1 cellular context compared by ENCODE assay signal in the genomic region with DNA sequence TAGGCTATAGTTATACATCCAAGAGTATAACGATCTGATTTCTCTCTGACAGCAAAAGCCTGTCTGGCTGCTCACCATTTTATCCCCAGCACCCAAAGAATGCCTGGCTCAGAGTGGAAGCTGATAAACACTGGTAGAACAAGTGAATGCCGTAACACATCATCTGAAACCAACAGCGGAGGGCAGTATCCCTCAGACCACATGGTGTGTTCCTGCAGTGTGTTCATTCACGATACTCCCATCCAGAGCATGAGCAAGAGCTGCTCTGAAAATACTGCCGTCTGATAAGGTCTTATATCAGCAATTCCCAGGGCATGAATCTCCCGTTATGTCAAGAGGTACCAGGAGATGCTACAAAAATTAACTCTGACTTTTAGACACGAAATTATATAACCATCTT.
TF ChIP-seq lines count a peak whose summit lies in the region.

No MANE protein-coding gene starts in this region.

TF ChIP-seq in K562, 482 proteins besides CTCF, POLR2A, EP300 and RAD21 (continued from another document and continues in another):
- TF ChIP-seq, protein P1, sequence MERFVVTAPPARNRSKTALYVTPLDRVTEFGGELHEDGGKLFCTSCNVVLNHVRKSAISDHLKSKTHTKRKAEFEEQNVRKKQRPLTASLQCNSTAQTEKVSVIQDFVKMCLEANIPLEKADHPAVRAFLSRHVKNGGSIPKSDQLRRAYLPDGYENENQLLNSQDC (CRISPR knock-in tag; IDR thresholded peaks at IDR 0.05) = no peak
- TF ChIP-seq NFE2 (IDR thresholded peaks at IDR 0.05; ENCODE audit: low read depth) (no peak), SAFB (IDR thresholded peaks at IDR 0.05; ENCODE audit: borderline replicate concordance, low read depth, low read length) (no peak), PHF8 (IDR thresholded peaks at IDR 0.05; ENCODE audit: borderline replicate concordance, low read length) (no peak), DACH1 (IDR thresholded peaks at IDR 0.05; ENCODE audit: partially characterized antibody) (no peak), ZNF23 (CRISPR knock-in tag; IDR thresholded peaks at IDR 0.05) (no peak), ZNF408 (CRISPR knock-in tag; IDR thresholded peaks at IDR 0.05; ENCODE audit: low read depth) (no peak), SRSF7 (optimal IDR thresholded peaks at IDR 0.05; ENCODE audit: low read depth, low read length) (no peak), ZFP1 (CRISPR knock-in tag; IDR thresholded peaks at IDR 0.05) (no peak), ASH1L (IDR thresholded peaks at IDR 0.05; ENCODE audit: borderline replicate concordance, low read depth, partially characterized antibody) (no peak), ZNF316 (IDR thresholded peaks at IDR 0.05) (no peak), NR4A1 (CRISPR knock-in tag; IDR thresholded peaks at IDR 0.05) (no peak), NR4A1 (tag; IDR thresholded peaks at IDR 0.05) (no peak), ZNF76 (CRISPR knock-in tag; IDR thresholded peaks at IDR 0.05; ENCODE audit: borderline replicate concordance) (no peak), LARP7 (IDR thresholded peaks at IDR 0.05) (no peak), ZNF217 (CRISPR knock-in tag; IDR thresholded peaks at IDR 0.05) (no peak)
- TF ChIP-seq, protein P2, sequence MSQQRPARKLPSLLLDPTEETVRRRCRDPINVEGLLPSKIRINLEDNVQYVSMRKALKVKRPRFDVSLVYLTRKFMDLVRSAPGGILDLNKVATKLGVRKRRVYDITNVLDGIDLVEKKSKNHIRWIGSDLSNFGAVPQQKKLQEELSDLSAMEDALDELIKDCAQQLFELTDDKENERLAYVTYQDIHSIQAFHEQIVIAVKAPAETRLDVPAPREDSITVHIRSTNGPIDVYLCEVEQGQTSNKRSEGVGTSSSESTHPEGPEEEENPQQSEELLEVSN (IDR thresholded peaks at IDR 0.05; ENCODE audit: borderline replicate concordance in 1 of 2, extremely low read depth in 1 of 2, insufficient read depth in 1 of 2, insufficient read length in 1 of 2, low read depth in 1 of 2, low read length in 1 of 2, poor library complexity in 1 of 2, severe bottlenecking in 1 of 2) = no peak
- TF ChIP-seq, protein P3, sequence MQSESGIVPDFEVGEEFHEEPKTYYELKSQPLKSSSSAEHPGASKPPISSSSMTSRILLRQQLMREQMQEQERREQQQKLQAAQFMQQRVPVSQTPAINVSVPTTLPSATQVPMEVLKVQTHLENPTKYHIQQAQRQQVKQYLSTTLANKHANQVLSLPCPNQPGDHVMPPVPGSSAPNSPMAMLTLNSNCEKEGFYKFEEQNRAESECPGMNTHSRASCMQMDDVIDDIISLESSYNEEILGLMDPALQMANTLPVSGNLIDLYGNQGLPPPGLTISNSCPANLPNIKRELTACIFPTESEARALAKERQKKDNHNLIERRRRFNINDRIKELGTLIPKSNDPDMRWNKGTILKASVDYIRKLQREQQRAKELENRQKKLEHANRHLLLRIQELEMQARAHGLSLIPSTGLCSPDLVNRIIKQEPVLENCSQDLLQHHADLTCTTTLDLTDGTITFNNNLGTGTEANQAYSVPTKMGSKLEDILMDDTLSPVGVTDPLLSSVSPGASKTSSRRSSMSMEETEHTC (IDR thresholded peaks at IDR 0.05) = no peak
- TF ChIP-seq, protein P4, sequence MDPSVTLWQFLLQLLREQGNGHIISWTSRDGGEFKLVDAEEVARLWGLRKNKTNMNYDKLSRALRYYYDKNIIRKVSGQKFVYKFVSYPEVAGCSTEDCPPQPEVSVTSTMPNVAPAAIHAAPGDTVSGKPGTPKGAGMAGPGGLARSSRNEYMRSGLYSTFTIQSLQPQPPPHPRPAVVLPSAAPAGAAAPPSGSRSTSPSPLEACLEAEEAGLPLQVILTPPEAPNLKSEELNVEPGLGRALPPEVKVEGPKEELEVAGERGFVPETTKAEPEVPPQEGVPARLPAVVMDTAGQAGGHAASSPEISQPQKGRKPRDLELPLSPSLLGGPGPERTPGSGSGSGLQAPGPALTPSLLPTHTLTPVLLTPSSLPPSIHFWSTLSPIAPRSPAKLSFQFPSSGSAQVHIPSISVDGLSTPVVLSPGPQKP (CRISPR knock-in tag; IDR thresholded peaks at IDR 0.05) = no peak
- TF ChIP-seq, protein P5, sequence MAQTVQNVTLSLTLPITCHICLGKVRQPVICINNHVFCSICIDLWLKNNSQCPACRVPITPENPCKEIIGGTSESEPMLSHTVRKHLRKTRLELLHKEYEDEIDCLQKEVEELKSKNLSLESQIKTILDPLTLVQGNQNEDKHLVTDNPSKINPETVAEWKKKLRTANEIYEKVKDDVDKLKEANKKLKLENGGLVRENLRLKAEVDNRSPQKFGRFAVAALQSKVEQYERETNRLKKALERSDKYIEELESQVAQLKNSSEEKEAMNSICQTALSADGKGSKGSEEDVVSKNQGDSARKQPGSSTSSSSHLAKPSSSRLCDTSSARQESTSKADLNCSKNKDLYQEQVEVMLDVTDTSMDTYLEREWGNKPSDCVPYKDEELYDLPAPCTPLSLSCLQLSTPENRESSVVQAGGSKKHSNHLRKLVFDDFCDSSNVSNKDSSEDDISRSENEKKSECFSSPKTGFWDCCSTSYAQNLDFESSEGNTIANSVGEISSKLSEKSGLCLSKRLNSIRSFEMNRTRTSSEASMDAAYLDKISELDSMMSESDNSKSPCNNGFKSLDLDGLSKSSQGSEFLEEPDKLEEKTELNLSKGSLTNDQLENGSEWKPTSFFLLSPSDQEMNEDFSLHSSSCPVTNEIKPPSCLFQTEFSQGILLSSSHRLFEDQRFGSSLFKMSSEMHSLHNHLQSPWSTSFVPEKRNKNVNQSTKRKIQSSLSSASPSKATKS (CRISPR knock-in tag; IDR thresholded peaks at IDR 0.05) = no peak
- TF ChIP-seq, protein P6, sequence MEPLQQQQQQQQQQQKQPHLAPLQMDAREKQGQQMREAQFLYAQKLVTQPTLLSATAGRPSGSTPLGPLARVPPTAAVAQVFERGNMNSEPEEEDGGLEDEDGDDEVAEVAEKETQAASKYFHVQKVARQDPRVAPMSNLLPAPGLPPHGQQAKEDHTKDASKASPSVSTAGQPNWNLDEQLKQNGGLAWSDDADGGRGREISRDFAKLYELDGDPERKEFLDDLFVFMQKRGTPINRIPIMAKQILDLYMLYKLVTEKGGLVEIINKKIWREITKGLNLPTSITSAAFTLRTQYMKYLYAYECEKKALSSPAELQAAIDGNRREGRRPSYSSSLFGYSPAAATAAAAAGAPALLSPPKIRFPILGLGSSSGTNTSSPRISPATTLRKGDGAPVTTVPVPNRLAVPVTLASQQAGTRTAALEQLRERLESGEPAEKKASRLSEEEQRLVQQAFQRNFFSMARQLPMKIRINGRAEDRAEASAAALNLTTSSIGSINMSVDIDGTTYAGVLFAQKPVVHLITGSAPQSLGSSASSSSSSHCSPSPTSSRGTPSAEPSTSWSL (CRISPR knock-in tag; IDR thresholded peaks at IDR 0.05; ENCODE audit: borderline replicate concordance) = no peak
- TF ChIP-seq, protein P7, sequence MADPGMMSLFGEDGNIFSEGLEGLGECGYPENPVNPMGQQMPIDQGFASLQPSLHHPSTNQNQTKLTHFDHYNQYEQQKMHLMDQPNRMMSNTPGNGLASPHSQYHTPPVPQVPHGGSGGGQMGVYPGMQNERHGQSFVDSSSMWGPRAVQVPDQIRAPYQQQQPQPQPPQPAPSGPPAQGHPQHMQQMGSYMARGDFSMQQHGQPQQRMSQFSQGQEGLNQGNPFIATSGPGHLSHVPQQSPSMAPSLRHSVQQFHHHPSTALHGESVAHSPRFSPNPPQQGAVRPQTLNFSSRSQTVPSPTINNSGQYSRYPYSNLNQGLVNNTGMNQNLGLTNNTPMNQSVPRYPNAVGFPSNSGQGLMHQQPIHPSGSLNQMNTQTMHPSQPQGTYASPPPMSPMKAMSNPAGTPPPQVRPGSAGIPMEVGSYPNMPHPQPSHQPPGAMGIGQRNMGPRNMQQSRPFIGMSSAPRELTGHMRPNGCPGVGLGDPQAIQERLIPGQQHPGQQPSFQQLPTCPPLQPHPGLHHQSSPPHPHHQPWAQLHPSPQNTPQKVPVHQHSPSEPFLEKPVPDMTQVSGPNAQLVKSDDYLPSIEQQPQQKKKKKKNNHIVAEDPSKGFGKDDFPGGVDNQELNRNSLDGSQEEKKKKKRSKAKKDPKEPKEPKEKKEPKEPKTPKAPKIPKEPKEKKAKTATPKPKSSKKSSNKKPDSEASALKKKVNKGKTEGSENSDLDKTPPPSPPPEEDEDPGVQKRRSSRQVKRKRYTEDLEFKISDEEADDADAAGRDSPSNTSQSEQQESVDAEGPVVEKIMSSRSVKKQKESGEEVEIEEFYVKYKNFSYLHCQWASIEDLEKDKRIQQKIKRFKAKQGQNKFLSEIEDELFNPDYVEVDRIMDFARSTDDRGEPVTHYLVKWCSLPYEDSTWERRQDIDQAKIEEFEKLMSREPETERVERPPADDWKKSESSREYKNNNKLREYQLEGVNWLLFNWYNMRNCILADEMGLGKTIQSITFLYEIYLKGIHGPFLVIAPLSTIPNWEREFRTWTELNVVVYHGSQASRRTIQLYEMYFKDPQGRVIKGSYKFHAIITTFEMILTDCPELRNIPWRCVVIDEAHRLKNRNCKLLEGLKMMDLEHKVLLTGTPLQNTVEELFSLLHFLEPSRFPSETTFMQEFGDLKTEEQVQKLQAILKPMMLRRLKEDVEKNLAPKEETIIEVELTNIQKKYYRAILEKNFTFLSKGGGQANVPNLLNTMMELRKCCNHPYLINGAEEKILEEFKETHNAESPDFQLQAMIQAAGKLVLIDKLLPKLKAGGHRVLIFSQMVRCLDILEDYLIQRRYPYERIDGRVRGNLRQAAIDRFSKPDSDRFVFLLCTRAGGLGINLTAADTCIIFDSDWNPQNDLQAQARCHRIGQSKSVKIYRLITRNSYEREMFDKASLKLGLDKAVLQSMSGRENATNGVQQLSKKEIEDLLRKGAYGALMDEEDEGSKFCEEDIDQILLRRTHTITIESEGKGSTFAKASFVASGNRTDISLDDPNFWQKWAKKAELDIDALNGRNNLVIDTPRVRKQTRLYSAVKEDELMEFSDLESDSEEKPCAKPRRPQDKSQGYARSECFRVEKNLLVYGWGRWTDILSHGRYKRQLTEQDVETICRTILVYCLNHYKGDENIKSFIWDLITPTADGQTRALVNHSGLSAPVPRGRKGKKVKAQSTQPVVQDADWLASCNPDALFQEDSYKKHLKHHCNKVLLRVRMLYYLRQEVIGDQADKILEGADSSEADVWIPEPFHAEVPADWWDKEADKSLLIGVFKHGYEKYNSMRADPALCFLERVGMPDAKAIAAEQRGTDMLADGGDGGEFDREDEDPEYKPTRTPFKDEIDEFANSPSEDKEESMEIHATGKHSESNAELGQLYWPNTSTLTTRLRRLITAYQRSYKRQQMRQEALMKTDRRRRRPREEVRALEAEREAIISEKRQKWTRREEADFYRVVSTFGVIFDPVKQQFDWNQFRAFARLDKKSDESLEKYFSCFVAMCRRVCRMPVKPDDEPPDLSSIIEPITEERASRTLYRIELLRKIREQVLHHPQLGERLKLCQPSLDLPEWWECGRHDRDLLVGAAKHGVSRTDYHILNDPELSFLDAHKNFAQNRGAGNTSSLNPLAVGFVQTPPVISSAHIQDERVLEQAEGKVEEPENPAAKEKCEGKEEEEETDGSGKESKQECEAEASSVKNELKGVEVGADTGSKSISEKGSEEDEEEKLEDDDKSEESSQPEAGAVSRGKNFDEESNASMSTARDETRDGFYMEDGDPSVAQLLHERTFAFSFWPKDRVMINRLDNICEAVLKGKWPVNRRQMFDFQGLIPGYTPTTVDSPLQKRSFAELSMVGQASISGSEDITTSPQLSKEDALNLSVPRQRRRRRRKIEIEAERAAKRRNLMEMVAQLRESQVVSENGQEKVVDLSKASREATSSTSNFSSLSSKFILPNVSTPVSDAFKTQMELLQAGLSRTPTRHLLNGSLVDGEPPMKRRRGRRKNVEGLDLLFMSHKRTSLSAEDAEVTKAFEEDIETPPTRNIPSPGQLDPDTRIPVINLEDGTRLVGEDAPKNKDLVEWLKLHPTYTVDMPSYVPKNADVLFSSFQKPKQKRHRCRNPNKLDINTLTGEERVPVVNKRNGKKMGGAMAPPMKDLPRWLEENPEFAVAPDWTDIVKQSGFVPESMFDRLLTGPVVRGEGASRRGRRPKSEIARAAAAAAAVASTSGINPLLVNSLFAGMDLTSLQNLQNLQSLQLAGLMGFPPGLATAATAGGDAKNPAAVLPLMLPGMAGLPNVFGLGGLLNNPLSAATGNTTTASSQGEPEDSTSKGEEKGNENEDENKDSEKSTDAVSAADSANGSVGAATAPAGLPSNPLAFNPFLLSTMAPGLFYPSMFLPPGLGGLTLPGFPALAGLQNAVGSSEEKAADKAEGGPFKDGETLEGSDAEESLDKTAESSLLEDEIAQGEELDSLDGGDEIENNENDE (IDR thresholded peaks at IDR 0.05; ENCODE audit: low read depth, low read length) = no peak
- TF ChIP-seq, protein P8, sequence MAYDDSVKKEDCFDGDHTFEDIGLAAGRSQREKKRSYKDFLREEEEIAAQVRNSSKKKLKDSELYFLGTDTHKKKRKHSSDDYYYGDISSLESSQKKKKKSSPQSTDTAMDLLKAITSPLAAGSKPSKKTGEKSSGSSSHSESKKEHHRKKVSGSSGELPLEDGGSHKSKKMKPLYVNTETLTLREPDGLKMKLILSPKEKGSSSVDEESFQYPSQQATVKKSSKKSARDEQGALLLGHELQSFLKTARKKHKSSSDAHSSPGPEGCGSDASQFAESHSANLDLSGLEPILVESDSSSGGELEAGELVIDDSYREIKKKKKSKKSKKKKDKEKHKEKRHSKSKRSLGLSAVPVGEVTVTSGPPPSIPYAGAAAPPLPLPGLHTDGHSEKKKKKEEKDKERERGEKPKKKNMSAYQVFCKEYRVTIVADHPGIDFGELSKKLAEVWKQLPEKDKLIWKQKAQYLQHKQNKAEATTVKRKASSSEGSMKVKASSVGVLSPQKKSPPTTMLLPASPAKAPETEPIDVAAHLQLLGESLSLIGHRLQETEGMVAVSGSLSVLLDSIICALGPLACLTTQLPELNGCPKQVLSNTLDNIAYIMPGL (CRISPR knock-in tag; IDR thresholded peaks at IDR 0.05) = no peak
- TF ChIP-seq, protein P9, sequence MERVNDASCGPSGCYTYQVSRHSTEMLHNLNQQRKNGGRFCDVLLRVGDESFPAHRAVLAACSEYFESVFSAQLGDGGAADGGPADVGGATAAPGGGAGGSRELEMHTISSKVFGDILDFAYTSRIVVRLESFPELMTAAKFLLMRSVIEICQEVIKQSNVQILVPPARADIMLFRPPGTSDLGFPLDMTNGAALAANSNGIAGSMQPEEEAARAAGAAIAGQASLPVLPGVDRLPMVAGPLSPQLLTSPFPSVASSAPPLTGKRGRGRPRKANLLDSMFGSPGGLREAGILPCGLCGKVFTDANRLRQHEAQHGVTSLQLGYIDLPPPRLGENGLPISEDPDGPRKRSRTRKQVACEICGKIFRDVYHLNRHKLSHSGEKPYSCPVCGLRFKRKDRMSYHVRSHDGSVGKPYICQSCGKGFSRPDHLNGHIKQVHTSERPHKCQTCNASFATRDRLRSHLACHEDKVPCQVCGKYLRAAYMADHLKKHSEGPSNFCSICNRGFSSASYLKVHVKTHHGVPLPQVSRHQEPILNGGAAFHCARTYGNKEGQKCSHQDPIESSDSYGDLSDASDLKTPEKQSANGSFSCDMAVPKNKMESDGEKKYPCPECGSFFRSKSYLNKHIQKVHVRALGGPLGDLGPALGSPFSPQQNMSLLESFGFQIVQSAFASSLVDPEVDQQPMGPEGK (CRISPR knock-in tag; IDR thresholded peaks at IDR 0.05; ENCODE audit: borderline replicate concordance) = no peak
- TF ChIP-seq, protein P10, sequence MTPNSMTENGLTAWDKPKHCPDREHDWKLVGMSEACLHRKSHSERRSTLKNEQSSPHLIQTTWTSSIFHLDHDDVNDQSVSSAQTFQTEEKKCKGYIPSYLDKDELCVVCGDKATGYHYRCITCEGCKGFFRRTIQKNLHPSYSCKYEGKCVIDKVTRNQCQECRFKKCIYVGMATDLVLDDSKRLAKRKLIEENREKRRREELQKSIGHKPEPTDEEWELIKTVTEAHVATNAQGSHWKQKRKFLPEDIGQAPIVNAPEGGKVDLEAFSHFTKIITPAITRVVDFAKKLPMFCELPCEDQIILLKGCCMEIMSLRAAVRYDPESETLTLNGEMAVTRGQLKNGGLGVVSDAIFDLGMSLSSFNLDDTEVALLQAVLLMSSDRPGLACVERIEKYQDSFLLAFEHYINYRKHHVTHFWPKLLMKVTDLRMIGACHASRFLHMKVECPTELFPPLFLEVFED (CRISPR knock-in tag; conservative IDR thresholded peaks at IDR 0.05) = no peak
